ENCODE assay signal across 8 cellular contexts in genomic region chr10:61975107-61975932, GRCh38.
A peak's percentile ranks its signal among the peaks of the same experiment; 100 is the strongest.
DNase-seq lines count a peak whose midpoint lies in the region; ATAC-seq and TF ChIP-seq lines count a peak whose summit lies in the region.

No MANE protein-coding gene starts in this region.

- no peak for TF ChIP-seq POLR2A in body of pancreas (IDR thresholded peaks at IDR 0.05)

- POLR2A ChIA-PET in CD8-positive, alpha-beta T cell (lab: Charles Lee): no interaction called here

- ATAC-seq in GM21723 (IDR thresholded peaks at IDR 0.05; ENCODE audit: unreplicated experiment) (peak; percentile 93), body of pancreas (no peak)
- no peak for ATAC-seq in CD8-positive, alpha-beta T cell

- no peak overlapping the region for H3K27ac Mint-ChIP-seq in CD8-positive, alpha-beta T cell

- no peaks in the 10 kb centered on the region for H3K27me3 ChIP-seq in CD8-positive, alpha-beta T cell (ENCODE audit: insufficient read depth, low read length)
- H3K27me3 ChIP-seq in body of pancreas: no peaks in the 10 kb centered on the region

- TF ChIP-seq CTCF in CD8-positive, alpha-beta T cell (IDR thresholded peaks at IDR 0.05): no peak
- no peak for TF ChIP-seq CTCF in body of pancreas (IDR thresholded peaks at IDR 0.05)

- intact Hi-C loops in CD8-positive, alpha-beta T cell (cut with DNase I, micrococcal nuclease): no loop called here
- intact Hi-C loops in body of pancreas (cut with DNase I): no loop called here

- peaks cover 34% of the 10 kb centered on the region for H3K36me3 Mint-ChIP-seq in CD8-positive, alpha-beta T cell

- no peaks in the 10 kb centered on the region for H3K9me3 ChIP-seq in CD8-positive, alpha-beta T cell (ENCODE audit: low read length)
- H3K9me3 ChIP-seq in body of pancreas: no peaks in the 10 kb centered on the region

- H3K27me3 Mint-ChIP-seq in CD8-positive, alpha-beta T cell (ENCODE audit: low read depth): no peaks in the 10 kb centered on the region

- peaks cover 6% of the 10 kb centered on the region for H3K9me3 Mint-ChIP-seq in CD8-positive, alpha-beta T cell

- no peak overlapping the region for H3K4me3 Mint-ChIP-seq in CD8-positive, alpha-beta T cell

- CTCF ChIA-PET in CD8-positive, alpha-beta T cell (lab: Charles Lee): no interaction called here

- H3K36me3 ChIP-seq in CD8-positive, alpha-beta T cell (ENCODE audit: insufficient read depth, low read length): no peaks in the 10 kb centered on the region
- no peaks in the 10 kb centered on the region for H3K36me3 ChIP-seq in body of pancreas (replicated peaks in 1 of 2; ENCODE audit: insufficient read depth in 1 of 2, low read depth in 2 of 2)

- H3K27ac ChIP-seq in cingulate gyrus (ENCODE audit: low read depth, low read length): peak overlapping the region; percentile 0
- H3K27ac ChIP-seq in CD8-positive, alpha-beta T cell (ENCODE audit: low read depth, low read length): no peak overlapping the region
- no peak overlapping the region for H3K27ac ChIP-seq in body of pancreas

- H3K4me1 Mint-ChIP-seq in CD8-positive, alpha-beta T cell (ENCODE audit: low read depth): peaks cover 6% of the 10 kb centered on the region

- H3K4me1 ChIP-seq in CD8-positive, alpha-beta T cell (ENCODE audit: insufficient read depth, low read length): no peaks in the 10 kb centered on the region
- H3K4me1 ChIP-seq in body of pancreas: peaks cover 19% of the 10 kb centered on the region

- WGBS in body of pancreas, 2 donors: 62 to 83% methylated on average over 4 of the region's 4 CpGs

- H3K4me3 ChIP-seq in CD8-positive, alpha-beta T cell (ENCODE audit: low read depth, low read length): no peak overlapping the region
- H3K4me3 ChIP-seq in body of pancreas: no peak overlapping the region

- DNase-seq in ELF-1 (ENCODE audit: low read depth, low spot score) (peak; percentile 17), LHCN-M2 (ENCODE audit: low read depth) (peak; percentile 89), renal cortical epithelial cell (ENCODE audit: low read depth) (peak; percentile 49), body of pancreas (no peak)
- DNase-seq in stimulated activated CD8-positive, alpha-beta memory T cell treated with anti-CD3 and anti-CD28 coated beads, Interleukin-4, amount 100 ng/mL, for 48 hours: no peak
- DNase-seq in CD8-positive, alpha-beta T cell: no peak

Comparison
In these comparisons a context has a peak if more than half of its experiments do, and no peak if none do; other contexts are left out.
1. DNase-seq: peak in ELF-1 (single experiment), LHCN-M2 (single experiment) and renal cortical epithelial cell (single experiment); none in stimulated activated CD8-positive, alpha-beta memory T cell treated with anti-CD3 and anti-CD28 coated beads, Interleukin-4, amount 100 ng/mL, for 48 hours (single experiment), CD8-positive, alpha-beta T cell (0 of 7) and body of pancreas (0 of 4).